Comparison of ENCODE assay signal across 16 cellular contexts in the genomic region with DNA sequence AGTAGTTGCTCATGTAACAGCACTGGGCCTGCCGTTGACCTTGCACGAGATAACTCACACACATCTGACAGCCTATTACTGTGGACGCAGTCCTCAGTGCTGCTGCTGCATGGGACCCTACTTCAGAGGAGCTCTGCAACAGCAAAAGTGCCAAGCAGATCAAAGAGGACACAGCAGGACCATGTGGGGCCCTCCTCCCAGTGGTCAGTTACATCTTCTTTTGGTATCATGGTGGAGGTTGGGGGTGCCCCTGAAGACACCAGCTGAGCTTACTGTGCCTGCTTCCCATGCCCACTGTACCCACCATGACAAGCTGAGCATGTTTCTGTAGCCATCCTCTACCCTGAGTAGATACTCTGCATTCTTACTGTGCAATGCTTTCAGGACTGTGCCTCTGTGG. TPM values are rescaled to one million over a fixed set of nuclear protein-coding genes. Genes with fewer than 3 reads are reported as not detected.
A peak's percentile ranks its signal among the peaks of the same experiment; 100 is the strongest.
DNase-seq lines count a peak whose midpoint lies in the region; ATAC-seq and TF ChIP-seq lines count a peak whose summit lies in the region.
"Not testable (repeated sequence)": the region's sequence is repeated elsewhere in the genome, so short reads cannot be mapped to it uniquely, and the experiment has no call there.
"Had no signal": no experiment of that assay in that cellular context is flagged by ENCODE, and none has a peak within 500 bp of the region (broad histone marks: within the 10 kb centered on the region; RNA-seq: fewer than 3 reads in every experiment).

No MANE protein-coding gene starts in this region.

- intact Hi-C loops in upper lobe of right lung (cut with DNase I), result not testable (repeated sequence)

- H3K4me3 Mint-ChIP-seq in natural killer cell treated with Interleukin-12 subunit alpha and Interleukin-12 subunit beta and Interleukin-15 and Interleukin-18, amount 100 ng/mL, for 72 hours; osteocyte (ENCODE audit: unreplicated experiment): not testable (repeated sequence)

- not testable (repeated sequence) for H3K27me3 Mint-ChIP-seq in natural killer cell treated with Interleukin-12 subunit alpha and Interleukin-12 subunit beta and Interleukin-15 and Interleukin-18, amount 100 ng/mL, for 72 hours; osteocyte (ENCODE audit: unreplicated experiment)

- H3K9me3 Mint-ChIP-seq in natural killer cell treated with Interleukin-12 subunit alpha and Interleukin-12 subunit beta and Interleukin-15 and Interleukin-18, amount 100 ng/mL, for 72 hours, result not testable (repeated sequence)
- peaks cover 39% of the 10 kb centered on the region for H3K9me3 Mint-ChIP-seq in osteocyte (ENCODE audit: unreplicated experiment)

- not testable (repeated sequence) for H3K4me3 ChIP-seq in coronary artery, upper lobe of right lung

- H3K27me3 ChIP-seq in upper lobe of right lung, result not testable (repeated sequence)

- not testable (repeated sequence) for H3K27ac Mint-ChIP-seq in natural killer cell treated with Interleukin-12 subunit alpha and Interleukin-12 subunit beta and Interleukin-15 and Interleukin-18, amount 100 ng/mL, for 72 hours; osteocyte (ENCODE audit: unreplicated experiment)

- not testable (repeated sequence) for TF ChIP-seq CTCF in coronary artery (IDR thresholded peaks at IDR 0.05); osteocyte (IDR thresholded peaks at IDR 0.05); upper lobe of right lung (IDR thresholded peaks at IDR 0.05)

- ATAC-seq in natural killer cell treated with Interleukin-12 subunit alpha and Interleukin-12 subunit beta and Interleukin-15 and Interleukin-18, amount 100 ng/mL, for 72 hours, result peak; percentile 15 to 41
- peak; percentile 7 for ATAC-seq in upper lobe of right lung

- not testable (repeated sequence) for H3K4me1 ChIP-seq in upper lobe of right lung

- H3K4me1 Mint-ChIP-seq in natural killer cell treated with Interleukin-12 subunit alpha and Interleukin-12 subunit beta and Interleukin-15 and Interleukin-18, amount 100 ng/mL, for 72 hours (ENCODE audit: low read depth in 2 of 2); osteocyte (ENCODE audit: unreplicated experiment): not testable (repeated sequence)

- H3K36me3 ChIP-seq in upper lobe of right lung, result not testable (repeated sequence)

- not testable (repeated sequence) for H3K9me3 ChIP-seq in upper lobe of right lung

- DNase-seq in coronary artery (ENCODE audit: low spot score), result peak; percentile 56
- peak; percentile 12 for DNase-seq in islet precursor cell
- peak; percentile 25 for DNase-seq in natural killer cell treated with Interleukin-12 subunit alpha and Interleukin-12 subunit beta and Interleukin-15 and Interleukin-18, amount 100 ng/mL, for 72 hours (ENCODE audit: low spot score)
- DNase-seq in osteocyte (ENCODE audit: extremely low spot score, unreplicated experiment), result peak; percentile 74
- not testable (repeated sequence) for DNase-seq in upper lobe of right lung

- not testable (repeated sequence) for H3K27ac ChIP-seq in coronary artery, upper lobe of right lung

- H3K36me3 Mint-ChIP-seq in natural killer cell treated with Interleukin-12 subunit alpha and Interleukin-12 subunit beta and Interleukin-15 and Interleukin-18, amount 100 ng/mL, for 72 hours; osteocyte (ENCODE audit: unreplicated experiment): not testable (repeated sequence)

RNA-seq across cellular contexts. Expression of gene KCNJ18, which starts 41.6 kb away (rescaled TPM):
- not detected for total RNA-seq in natural killer cell treated with Interleukin-12 subunit alpha and Interleukin-12 subunit beta and Interleukin-15 and Interleukin-18, amount 100 ng/mL, for 72 hours
- not detected in 2 replicates for total RNA-seq in osteocyte
- total RNA-seq in upper lobe of right lung, result not detected
- total RNA-seq: A172; A673; B cell; Caco-2; Calu3; CD4-positive, alpha-beta memory T cell; CD4-positive, alpha-beta T cell; CD4-positive, CD25-positive, alpha-beta regulatory T cell; CD8-positive, alpha-beta memory T cell; CD8-positive, alpha-beta T cell; Daoy had no signal
